13 cellular contexts compared by ENCODE assay signal in genomic region chr3:73765878-73766564, GRCh38.
A peak's percentile ranks its signal among the peaks of the same experiment; 100 is the strongest.
DNase-seq lines count a peak whose midpoint lies in the region; ATAC-seq, FAIRE-seq and TF ChIP-seq lines count a peak whose summit lies in the region.
"Had no signal": no experiment of that assay in that cellular context is flagged by ENCODE, and none has a peak within 500 bp of the region (broad histone marks: within the 10 kb centered on the region; RNA-seq: fewer than 3 reads in every experiment).

No MANE protein-coding gene starts in this region.

- no peak for FAIRE-seq in RCC 7860 (lab: Jason Lieb, UNC)

- H3K27me3 ChIP-seq in HUES64 (ENCODE audit: insufficient read depth, low read length) (no peaks in the 10 kb centered on the region), mammary epithelial cell (ENCODE audit: insufficient read depth, low read length) (no peaks in the 10 kb centered on the region), left lung (no peaks in the 10 kb centered on the region), tibial nerve (no peaks in the 10 kb centered on the region)

- BruUV-seq in mammary epithelial cell (replicated peaks; lab: Mats Ljungman, UMichigan) = no TSS peak

- TF ChIP-seq EP300 in tibial nerve (IDR thresholded peaks at IDR 0.05) = peak in 1 of 2 donors; percentile 49

- H4K20me1 ChIP-seq in mammary epithelial cell (ENCODE audit: insufficient read depth, low read length) = no peaks in the 10 kb centered on the region

- no peak overlapping the region for H3K9ac ChIP-seq in HUES64 (ENCODE audit: low read depth, low read length)
- H3K9ac ChIP-seq in mammary epithelial cell (ENCODE audit: insufficient read depth, low read length) = no peak overlapping the region

- H3K27ac ChIP-seq in HUES64 (ENCODE audit: low read depth, low read length) (peak overlapping the region; percentile 28; the same call in 1 of the 2 replicates), mammary epithelial cell (ENCODE audit: insufficient read depth, low read depth, low read length) (no peak overlapping the region), left lung (peak overlapping the region; percentile 45 to 70), tibial nerve (peak overlapping the region; percentile 55 to 88 (median 80))

- ATAC-seq in left lung = peak; percentile 37
- ATAC-seq: activated CD8-positive, alpha-beta T cell treated with anti-CD3 and anti-CD28 coated beads, Interleukin-2, amount 10 ng/mL, durations not matched to agents 7 days and 5 days; activated naive CD8-positive, alpha-beta T cell treated with anti-CD3 and anti-CD28 coated beads, Interleukin-2, amount 50 U/mL, for 24 hours; stimulated activated naive CD8-positive, alpha-beta T cell treated with anti-CD3 and anti-CD28 coated beads, Interleukin-15, amount 100 ng/mL, for 72 hours had no signal

- H3K4me2 ChIP-seq in mammary epithelial cell (ENCODE audit: insufficient read depth, low read depth, low read length) = no peak overlapping the region

- peaks cover 2% of the 10 kb centered on the region; the same call in 1 of the 2 replicates for H3K9me3 ChIP-seq in HUES64 (ENCODE audit: insufficient read depth, low read depth, low read length)
- no peaks in the 10 kb centered on the region for H3K9me3 ChIP-seq in mammary epithelial cell (replicated peaks; ENCODE audit: insufficient read depth, low read length)
- H3K9me3 ChIP-seq in left lung = peaks cover 0 to 4% of the 10 kb centered on the region in 2 donors
- H3K9me3 ChIP-seq in tibial nerve = peaks cover 0 to 4% (median 0%) of the 10 kb centered on the region in 4 donors

- CTCF ChIA-PET in mammary epithelial cell (lab: Charles Lee; ENCODE audit: low non-redundant PET) = no interaction called here

- TF ChIP-seq CTCF in mammary epithelial cell (conservative IDR thresholded peaks at IDR 0.05 in 1 of 2, IDR thresholded peaks at IDR 0.05 in 1 of 2; ENCODE audit: extremely low read depth in 1 of 2, insufficient read depth in 1 of 2, low read depth in 1 of 2, low read length in 2 of 2) (no peak), left lung (IDR thresholded peaks at IDR 0.05) (no peak), tibial nerve (IDR thresholded peaks at IDR 0.05) (no peak)

- no peak overlapping the region for H3K4me3 ChIP-seq in HUES64 (ENCODE audit: low read length)
- H3K4me3 ChIP-seq in mammary epithelial cell (replicated peaks in 1 of 3; ENCODE audit: insufficient read depth in 1 of 3, low read depth in 2 of 3, low read length in 3 of 3) = no peak overlapping the region
- no peak overlapping the region for H3K4me3 ChIP-seq in left lung
- no peak overlapping the region for H3K4me3 ChIP-seq in tibial nerve

- H3K36me3 ChIP-seq in HUES64 (ENCODE audit: insufficient read depth, low read length) (no peaks in the 10 kb centered on the region), mammary epithelial cell (ENCODE audit: insufficient read depth, low read length) (no peaks in the 10 kb centered on the region), left lung (no peaks in the 10 kb centered on the region), tibial nerve (no peaks in the 10 kb centered on the region)

- peak overlapping the region; percentile 98 for H2AFZ ChIP-seq in mammary epithelial cell (ENCODE audit: low read depth, low read length)

- in situ Hi-C loops in mammary epithelial cell (cut with MboI; ENCODE audit: low sequenced_read_pairs in 2 of 2) = loop anchor here in 1 of 2 donors (25.0 kb wide), 1 partner anchor 254 kb away; no protein-coding TSS in a partner anchor

- intact Hi-C loops in mammary epithelial cell (cut with micrococcal nuclease) = loop anchor here (5.0 kb wide), 3 partner anchors 81 to 664 kb away; partner anchors contain the start of gene PDZRN3
- intact Hi-C loops in left lung (cut with DNase I) = no loop called here

- H3K4me1 ChIP-seq in HUES64 (ENCODE audit: insufficient read depth, low read length) (peaks cover 46% of the 10 kb centered on the region), mammary epithelial cell (ENCODE audit: insufficient read depth, low read length) (peaks cover 4% of the 10 kb centered on the region), left lung (no peaks in the 10 kb centered on the region), tibial nerve (peaks cover 0 to 23% (median 4%) of the 10 kb centered on the region in 4 donors)

- dilution Hi-C loops in mammary epithelial cell (cut with HindIII; ENCODE audit: low sequenced_read_pairs) = no loop called here

- 88% methylated on average over 6 of the region's 6 CpGs for WGBS in HUES64
- 77% methylated on average over 6 of the region's 6 CpGs for WGBS in mammary epithelial cell (ENCODE audit: low coverage, missing lambda C conversion rate)
- WGBS in tibial nerve, 2 donors = 52 to 64% methylated on average over 6 of the region's 6 CpGs

- H3K79me2 ChIP-seq in mammary epithelial cell (ENCODE audit: insufficient read depth, low read length) = no peaks in the 10 kb centered on the region

- DNase-seq in mammary epithelial cell = no peak
- DNase-seq in left lung = no peak
- DNase-seq in tibial nerve (ENCODE audit: low spot score in 2 of 2) = peak in 1 of 2 donors; percentile 43
- DNase-seq in RCC 7860 (ENCODE audit: low spot score) = no peak
- DNase-seq in NCI-H2227 treated with DMSO at 0.1 percent for 48 hours (lab: John Stamatoyannopoulos, UW) = no peak
- DNase-seq in activated CD4-positive, alpha-beta T cell treated with anti-CD3 and anti-CD28 coated beads, Interleukin-2, amount 50 U/mL, for 48 hours = no peak
- DNase-seq: activated CD8-positive, alpha-beta T cell treated with anti-CD3 and anti-CD28 coated beads, Interleukin-2, amount 10 ng/mL, durations not matched to agents 7 days and 5 days; activated naive CD8-positive, alpha-beta T cell treated with anti-CD3 and anti-CD28 coated beads, Interleukin-2, amount 50 U/mL, for 24 hours; DMS153; naive B cell; stimulated activated CD4-positive, alpha-beta T cell treated with anti-CD3 and anti-CD28 coated beads, Interleukin-1b, Interleukin-23, amount 100 ng/mL, for 48 hours; stimulated activated naive CD8-positive, alpha-beta T cell treated with anti-CD3 and anti-CD28 coated beads, Interleukin-15, amount 100 ng/mL, for 72 hours had no signal

- no peak for TF ChIP-seq POLR2A in tibial nerve (IDR thresholded peaks at IDR 0.05)
